8 cellular contexts compared by ENCODE assay signal in the genomic region with DNA sequence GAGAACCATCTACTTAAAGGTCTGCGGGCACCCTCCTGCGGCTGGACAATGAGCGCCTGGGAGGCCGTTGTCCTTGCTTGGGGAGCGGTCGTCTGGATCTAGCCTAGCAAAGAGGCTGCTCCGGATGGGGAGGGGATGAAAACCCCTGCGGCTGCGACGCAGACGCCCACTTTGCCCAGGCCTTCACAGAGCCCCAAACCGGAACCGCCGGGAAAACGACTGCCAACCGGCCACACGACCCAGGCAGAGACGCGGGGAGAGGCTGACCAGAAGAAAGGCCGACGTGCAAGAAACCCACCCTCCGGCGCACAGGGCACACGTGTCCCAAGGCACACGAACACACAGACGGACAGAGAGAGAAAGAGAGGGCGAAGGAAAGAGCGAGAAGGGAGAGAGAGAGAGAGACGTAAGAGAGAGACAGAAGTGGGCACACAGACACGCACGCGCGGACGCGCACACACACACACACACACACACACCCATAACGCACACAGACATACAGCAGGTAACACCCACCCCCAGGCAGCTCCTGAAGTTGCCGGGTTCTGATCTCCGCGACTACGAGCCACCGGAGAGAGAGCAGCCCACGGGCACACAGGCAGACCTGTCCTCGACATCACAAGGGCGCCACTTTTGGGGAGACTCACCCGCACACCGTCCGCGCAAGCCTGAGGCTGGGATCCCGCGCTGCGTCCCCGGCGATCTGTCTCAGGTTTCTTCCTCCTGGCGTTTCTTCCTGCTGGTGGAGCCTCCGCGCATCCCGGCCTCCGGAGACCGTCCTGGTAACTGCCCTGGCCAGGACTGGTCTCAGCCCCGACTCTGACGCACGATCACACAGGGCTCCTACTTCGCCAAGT.
A peak's percentile ranks its signal among the peaks of the same experiment; 100 is the strongest.
DNase-seq lines count a peak whose midpoint lies in the region; ATAC-seq and TF ChIP-seq lines count a peak whose summit lies in the region.
"Not testable (repeated sequence)": the region's sequence is repeated elsewhere in the genome, so short reads cannot be mapped to it uniquely, and the experiment has no call there.

No MANE protein-coding gene starts in this region.

- not testable (repeated sequence) for H3K9ac ChIP-seq in HUES6 (ENCODE audit: low read length)
- peak overlapping the region in 1 of 2 donors; percentile 48 for H3K9ac ChIP-seq in stomach smooth muscle (ENCODE audit: low read length in 2 of 2)

- not testable (repeated sequence) for H2AFZ ChIP-seq in osteoblast (ENCODE audit: low read length)

- CTCF ChIA-PET in activated CD8-positive, alpha-beta T cell treated with anti-CD3 and anti-CD28 coated beads for 36 hours (lab: Charles Lee): not testable (repeated sequence)

- intact Hi-C loops in CD14-positive monocyte (cut with micrococcal nuclease); activated CD8-positive, alpha-beta T cell treated with anti-CD3 and anti-CD28 coated beads for 36 hours (cut with micrococcal nuclease); left ventricle myocardium inferior (cut with micrococcal nuclease): not testable (repeated sequence)

- not testable (repeated sequence) for H3K36me3 ChIP-seq in HUES6 (ENCODE audit: control insufficient read depth, insufficient read depth, low read length); left ventricle myocardium inferior; osteoblast (ENCODE audit: insufficient read depth, low read length); stomach smooth muscle (ENCODE audit: control insufficient read depth in 2 of 2, insufficient read depth in 2 of 2, low read length in 2 of 2)

- H3K79me2 ChIP-seq in osteoblast (ENCODE audit: insufficient read depth, low read length): not testable (repeated sequence)

- POLR2A ChIA-PET in activated CD8-positive, alpha-beta T cell treated with anti-CD3 and anti-CD28 coated beads for 36 hours (lab: Charles Lee): not testable (repeated sequence)

- DNase-seq in CD14-positive monocyte (ENCODE audit: low spot score); activated CD8-positive, alpha-beta T cell treated with anti-CD3 and anti-CD28 coated beads for 36 hours; activated naive CD8-positive, alpha-beta T cell treated with anti-CD3 and anti-CD28 coated beads, Interleukin-2, amount 50 U/mL, for 24 hours; left ventricle myocardium inferior; osteoblast (ENCODE audit: insufficient read length, low spot score, missing footprints): not testable (repeated sequence)
- peak; percentile 28 for DNase-seq in epithelial cell of esophagus (ENCODE audit: low read depth)

- not testable (repeated sequence) for H3K4me2 ChIP-seq in osteoblast (ENCODE audit: insufficient read depth, low read length)

- not testable (repeated sequence) for H3K4me1 ChIP-seq in HUES6 (ENCODE audit: control insufficient read depth, insufficient read depth, low read length); left ventricle myocardium inferior; osteoblast (ENCODE audit: insufficient read depth, low read length); stomach smooth muscle (ENCODE audit: control insufficient read depth, insufficient read depth, low read length)

- peak overlapping the region; percentile 83 to 84 for H3K4me3 Mint-ChIP-seq in CD14-positive monocyte
- H3K4me3 Mint-ChIP-seq in activated CD8-positive, alpha-beta T cell treated with anti-CD3 and anti-CD28 coated beads for 36 hours: peak overlapping the region; percentile 73
- peak overlapping the region; percentile 58 for H3K4me3 Mint-ChIP-seq in activated naive CD8-positive, alpha-beta T cell treated with anti-CD3 and anti-CD28 coated beads, Interleukin-2, amount 50 U/mL, for 24 hours

- H3K27me3 ChIP-seq in HUES6 (ENCODE audit: control insufficient read depth, insufficient read depth, low read length); left ventricle myocardium inferior (ENCODE audit: low read depth); osteoblast (ENCODE audit: insufficient read depth, low read length); stomach smooth muscle (ENCODE audit: control insufficient read depth in 1 of 2, insufficient read depth in 2 of 2, low read length in 2 of 2): not testable (repeated sequence)

- H3K27me3 Mint-ChIP-seq in CD14-positive monocyte (ENCODE audit: low read depth in 3 of 3); activated CD8-positive, alpha-beta T cell treated with anti-CD3 and anti-CD28 coated beads for 36 hours; activated naive CD8-positive, alpha-beta T cell treated with anti-CD3 and anti-CD28 coated beads, Interleukin-2, amount 50 U/mL, for 24 hours: not testable (repeated sequence)

- H3K36me3 Mint-ChIP-seq in CD14-positive monocyte; activated CD8-positive, alpha-beta T cell treated with anti-CD3 and anti-CD28 coated beads for 36 hours (ENCODE audit: low read depth); activated naive CD8-positive, alpha-beta T cell treated with anti-CD3 and anti-CD28 coated beads, Interleukin-2, amount 50 U/mL, for 24 hours (ENCODE audit: low read depth): not testable (repeated sequence)

- H3K4me1 Mint-ChIP-seq in CD14-positive monocyte; activated CD8-positive, alpha-beta T cell treated with anti-CD3 and anti-CD28 coated beads for 36 hours (ENCODE audit: low read depth); activated naive CD8-positive, alpha-beta T cell treated with anti-CD3 and anti-CD28 coated beads, Interleukin-2, amount 50 U/mL, for 24 hours: not testable (repeated sequence)

- not testable (repeated sequence) for ATAC-seq in activated CD8-positive, alpha-beta T cell treated with anti-CD3 and anti-CD28 coated beads for 36 hours; activated naive CD8-positive, alpha-beta T cell treated with anti-CD3 and anti-CD28 coated beads, Interleukin-2, amount 50 U/mL, for 24 hours

- H3K4me3 ChIP-seq in HUES6 (ENCODE audit: low read depth, low read length) (peak overlapping the region; percentile 56; the same call in 1 of the 2 replicates), epithelial cell of esophagus (ENCODE audit: low read length) (peak overlapping the region; percentile 39), left ventricle myocardium inferior (peak overlapping the region; percentile 57), osteoblast (ENCODE audit: insufficient read depth, low read length) (peak overlapping the region; percentile 28), stomach smooth muscle (ENCODE audit: low read length in 2 of 2) (peak overlapping the region; percentile 47 to 59)

- H4K20me1 ChIP-seq in osteoblast (ENCODE audit: insufficient read depth, low read length): not testable (repeated sequence)

- peak overlapping the region in 4 of 7 donors; percentile 12 to 82 (median 39) for H3K27ac Mint-ChIP-seq in CD14-positive monocyte
- H3K27ac Mint-ChIP-seq in activated CD8-positive, alpha-beta T cell treated with anti-CD3 and anti-CD28 coated beads for 36 hours: peak overlapping the region; percentile 61
- not testable (repeated sequence) for H3K27ac Mint-ChIP-seq in activated naive CD8-positive, alpha-beta T cell treated with anti-CD3 and anti-CD28 coated beads, Interleukin-2, amount 50 U/mL, for 24 hours

- not testable (repeated sequence) for TF ChIP-seq CTCF in CD14-positive monocyte (IDR thresholded peaks at IDR 0.05); activated CD8-positive, alpha-beta T cell treated with anti-CD3 and anti-CD28 coated beads for 36 hours (IDR thresholded peaks at IDR 0.05); epithelial cell of esophagus (IDR thresholded peaks at IDR 0.05; ENCODE audit: insufficient read depth, low read depth, low read length, missing control alignments); left ventricle myocardium inferior (IDR thresholded peaks at IDR 0.05; ENCODE audit: borderline replicate concordance); osteoblast (IDR thresholded peaks at IDR 0.05; ENCODE audit: extremely low read depth, low read depth, low read length)

- H3K9me3 ChIP-seq in HUES6 (ENCODE audit: control insufficient read depth, insufficient read depth, low read depth, low read length): peaks cover 17% of the 10 kb centered on the region
- peaks cover 34% of the 10 kb centered on the region for H3K9me3 ChIP-seq in left ventricle myocardium inferior (replicated peaks)
- not testable (repeated sequence) for H3K9me3 ChIP-seq in osteoblast (ENCODE audit: low read depth, low read length); stomach smooth muscle (ENCODE audit: control insufficient read depth in 2 of 2, low read length in 2 of 2)

- not testable (repeated sequence) for H3K27ac ChIP-seq in HUES6 (ENCODE audit: low read depth, low read length); left ventricle myocardium inferior (replicated peaks); osteoblast (ENCODE audit: low read depth, low read length); stomach smooth muscle (ENCODE audit: low read length)

- H3K9me3 Mint-ChIP-seq in CD14-positive monocyte: peaks cover 14 to 40% (median 28%) of the 10 kb centered on the region in 7 donors
- H3K9me3 Mint-ChIP-seq in activated CD8-positive, alpha-beta T cell treated with anti-CD3 and anti-CD28 coated beads for 36 hours: peaks cover 15% of the 10 kb centered on the region
- peaks cover 12% of the 10 kb centered on the region for H3K9me3 Mint-ChIP-seq in activated naive CD8-positive, alpha-beta T cell treated with anti-CD3 and anti-CD28 coated beads, Interleukin-2, amount 50 U/mL, for 24 hours
